In genomic region chr12:62259993-62260732, GRCh38 we compare ENCODE assay signal across 1 cellular context.
TF ChIP-seq lines count a peak whose summit lies in the region.

USP15 (plus strand) TSS chr12:62260404; CDS start chr12:62260415, 11 bp downstream.

TF ChIP-seq in HEK293, 187 proteins besides CTCF, POLR2A, EP300 and RAD21 (continued from another document and continues in another):
- peak; percentile 50 for TF ChIP-seq ZBTB11 (tag by site-specific recombination; conservative IDR thresholded peaks at IDR 0.05; ENCODE audit: low read depth)
- peak; percentile 75; the same call in 1 of the 2 replicates for TF ChIP-seq MZF1 (tag by site-specific recombination; IDR thresholded peaks at IDR 0.05; ENCODE audit: borderline replicate concordance)
- TF ChIP-seq ZNF555 (tag by site-specific recombination; conservative IDR thresholded peaks at IDR 0.05): no peak
- peak; percentile 22; the same call in 1 of the 2 replicates for TF ChIP-seq PRDM1 (tag by site-specific recombination; IDR thresholded peaks at IDR 0.05)
- TF ChIP-seq ZNF623 (tag by site-specific recombination; IDR thresholded peaks at IDR 0.05): peak; percentile 22
- TF ChIP-seq ZNF677 (tag by site-specific recombination; IDR thresholded peaks at IDR 0.05): no peak
- TF ChIP-seq ZNF580 (tag by site-specific recombination; IDR thresholded peaks at IDR 0.05): peak; percentile 85
- TF ChIP-seq MEIS1 (CRISPR knock-in tag; IDR thresholded peaks at IDR 0.05; ENCODE audit: borderline replicate concordance): no peak
- no peak for TF ChIP-seq ZNF626 (tag by site-specific recombination; IDR thresholded peaks at IDR 0.05)
- TF ChIP-seq ZNF596 (tag by site-specific recombination; IDR thresholded peaks at IDR 0.05): peak; percentile 62
- peak; percentile 90 for TF ChIP-seq KLF7 (tag by site-specific recombination; IDR thresholded peaks at IDR 0.05; ENCODE audit: borderline replicate concordance)
- no peak for TF ChIP-seq ZNF621 (tag by site-specific recombination; IDR thresholded peaks at IDR 0.05)
- TF ChIP-seq ZBTB8A (tag by site-specific recombination; IDR thresholded peaks at IDR 0.05): peak; percentile 89
- TF ChIP-seq, protein P1, sequence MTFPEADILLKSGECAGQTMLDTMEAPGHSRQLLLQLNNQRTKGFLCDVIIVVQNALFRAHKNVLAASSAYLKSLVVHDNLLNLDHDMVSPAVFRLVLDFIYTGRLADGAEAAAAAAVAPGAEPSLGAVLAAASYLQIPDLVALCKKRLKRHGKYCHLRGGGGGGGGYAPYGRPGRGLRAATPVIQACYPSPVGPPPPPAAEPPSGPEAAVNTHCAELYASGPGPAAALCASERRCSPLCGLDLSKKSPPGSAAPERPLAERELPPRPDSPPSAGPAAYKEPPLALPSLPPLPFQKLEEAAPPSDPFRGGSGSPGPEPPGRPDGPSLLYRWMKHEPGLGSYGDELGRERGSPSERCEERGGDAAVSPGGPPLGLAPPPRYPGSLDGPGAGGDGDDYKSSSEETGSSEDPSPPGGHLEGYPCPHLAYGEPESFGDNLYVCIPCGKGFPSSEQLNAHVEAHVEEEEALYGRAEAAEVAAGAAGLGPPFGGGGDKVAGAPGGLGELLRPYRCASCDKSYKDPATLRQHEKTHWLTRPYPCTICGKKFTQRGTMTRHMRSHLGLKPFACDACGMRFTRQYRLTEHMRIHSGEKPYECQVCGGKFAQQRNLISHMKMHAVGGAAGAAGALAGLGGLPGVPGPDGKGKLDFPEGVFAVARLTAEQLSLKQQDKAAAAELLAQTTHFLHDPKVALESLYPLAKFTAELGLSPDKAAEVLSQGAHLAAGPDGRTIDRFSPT (tag by site-specific recombination; IDR thresholded peaks at IDR 0.05): peak; percentile 78
- TF ChIP-seq, protein P2, sequence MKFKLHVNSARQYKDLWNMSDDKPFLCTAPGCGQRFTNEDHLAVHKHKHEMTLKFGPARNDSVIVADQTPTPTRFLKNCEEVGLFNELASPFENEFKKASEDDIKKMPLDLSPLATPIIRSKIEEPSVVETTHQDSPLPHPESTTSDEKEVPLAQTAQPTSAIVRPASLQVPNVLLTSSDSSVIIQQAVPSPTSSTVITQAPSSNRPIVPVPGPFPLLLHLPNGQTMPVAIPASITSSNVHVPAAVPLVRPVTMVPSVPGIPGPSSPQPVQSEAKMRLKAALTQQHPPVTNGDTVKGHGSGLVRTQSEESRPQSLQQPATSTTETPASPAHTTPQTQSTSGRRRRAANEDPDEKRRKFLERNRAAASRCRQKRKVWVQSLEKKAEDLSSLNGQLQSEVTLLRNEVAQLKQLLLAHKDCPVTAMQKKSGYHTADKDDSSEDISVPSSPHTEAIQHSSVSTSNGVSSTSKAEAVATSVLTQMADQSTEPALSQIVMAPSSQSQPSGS (tag by site-specific recombination; IDR thresholded peaks at IDR 0.05; ENCODE audit: low read depth): no peak; the same call in 1 of the 2 replicates
- peak; percentile 57; the same call in 1 of the 2 replicates for TF ChIP-seq ZNF18 (tag by site-specific recombination; IDR thresholded peaks at IDR 0.05)
- 0 out of 2 replicates have a peak, but pooled peaks have one; percentile 20 for TF ChIP-seq SCRT2 (tag by site-specific recombination; IDR thresholded peaks at IDR 0.05)
- TF ChIP-seq ZNF398 (tag by site-specific recombination; IDR thresholded peaks at IDR 0.05): peak; percentile 50; the same call in 1 of the 2 replicates
- no peak for TF ChIP-seq ZNF776 (tag by site-specific recombination; IDR thresholded peaks at IDR 0.05; ENCODE audit: borderline replicate concordance)
- TF ChIP-seq ZNF707 (tag by site-specific recombination; IDR thresholded peaks at IDR 0.05): no peak
- TF ChIP-seq GLIS1 (tag by site-specific recombination; IDR thresholded peaks at IDR 0.05): peak; percentile 67
- TF ChIP-seq ZEB2 (tag by site-specific recombination; IDR thresholded peaks at IDR 0.05): peak; percentile 93
- peak; percentile 59 for TF ChIP-seq ZNF335 (tag by site-specific recombination; conservative IDR thresholded peaks at IDR 0.05)
- TF ChIP-seq ZFP69B (tag by site-specific recombination; IDR thresholded peaks at IDR 0.05): peak; percentile 79
- no peak for TF ChIP-seq ZFP41 (tag by site-specific recombination; IDR thresholded peaks at IDR 0.05; ENCODE audit: borderline replicate concordance)
- TF ChIP-seq ZFP37 (tag by site-specific recombination; IDR thresholded peaks at IDR 0.05): peak; percentile 96
- peak; percentile 95 for TF ChIP-seq ZBTB20 (tag by site-specific recombination; IDR thresholded peaks at IDR 0.05)
- TF ChIP-seq ZNF692 (tag by site-specific recombination; IDR thresholded peaks at IDR 0.05): peak; percentile 89
- peak; percentile 58; the same call in 1 of the 2 replicates for TF ChIP-seq ZNF558 (tag by site-specific recombination; IDR thresholded peaks at IDR 0.05)
- TF ChIP-seq ZFP3 (tag by site-specific recombination; IDR thresholded peaks at IDR 0.05; ENCODE audit: low read depth): no peak
- TF ChIP-seq ZNF184 (tag by site-specific recombination; IDR thresholded peaks at IDR 0.05): peak; percentile 76
- TF ChIP-seq ZSCAN4 (tag by site-specific recombination; IDR thresholded peaks at IDR 0.05): peak; percentile 61; the same call in 1 of the 2 replicates
- TF ChIP-seq ZNF362 (tag by site-specific recombination; IDR thresholded peaks at IDR 0.05): no peak
- TF ChIP-seq BCL11A (tag by site-specific recombination; IDR thresholded peaks at IDR 0.05; ENCODE audit: low read depth): no peak
- TF ChIP-seq, protein P3, sequence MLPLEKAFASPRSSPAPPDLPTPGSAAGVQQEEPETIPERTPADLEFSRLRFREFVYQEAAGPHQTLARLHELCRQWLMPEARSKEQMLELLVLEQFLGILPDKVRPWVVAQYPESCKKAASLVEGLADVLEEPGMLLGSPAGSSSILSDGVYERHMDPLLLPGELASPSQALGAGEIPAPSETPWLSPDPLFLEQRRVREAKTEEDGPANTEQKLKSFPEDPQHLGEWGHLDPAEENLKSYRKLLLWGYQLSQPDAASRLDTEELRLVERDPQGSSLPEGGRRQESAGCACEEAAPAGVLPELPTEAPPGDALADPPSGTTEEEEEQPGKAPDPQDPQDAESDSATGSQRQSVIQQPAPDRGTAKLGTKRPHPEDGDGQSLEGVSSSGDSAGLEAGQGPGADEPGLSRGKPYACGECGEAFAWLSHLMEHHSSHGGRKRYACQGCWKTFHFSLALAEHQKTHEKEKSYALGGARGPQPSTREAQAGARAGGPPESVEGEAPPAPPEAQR (tag by site-specific recombination; IDR thresholded peaks at IDR 0.05): no peak
- TF ChIP-seq ZNF660 (tag by site-specific recombination; IDR thresholded peaks at IDR 0.05): peak; percentile 98
- TF ChIP-seq SP3 (tag by site-specific recombination; IDR thresholded peaks at IDR 0.05): peak; percentile 92
- TF ChIP-seq GLI4 (tag by site-specific recombination; IDR thresholded peaks at IDR 0.05): peak; percentile 64; the same call in 1 of the 2 replicates
- peak; percentile 84 for TF ChIP-seq KLF17 (tag by site-specific recombination; IDR thresholded peaks at IDR 0.05)
- TF ChIP-seq SCRT1 (tag by site-specific recombination; IDR thresholded peaks at IDR 0.05; ENCODE audit: borderline replicate concordance): no peak
- peak; percentile 83 for TF ChIP-seq ZNF24 (tag by site-specific recombination; IDR thresholded peaks at IDR 0.05)
- peak; percentile 90 for TF ChIP-seq YY2 (tag by site-specific recombination; IDR thresholded peaks at IDR 0.05)
- no peak for TF ChIP-seq ZNF354C (tag by site-specific recombination; IDR thresholded peaks at IDR 0.05; ENCODE audit: borderline replicate concordance, low read depth)
- peak; percentile 65 for TF ChIP-seq KLF10 (tag by site-specific recombination; IDR thresholded peaks at IDR 0.05)
